Comparison of ENCODE assay signal across 8 cellular contexts in the genomic region with DNA sequence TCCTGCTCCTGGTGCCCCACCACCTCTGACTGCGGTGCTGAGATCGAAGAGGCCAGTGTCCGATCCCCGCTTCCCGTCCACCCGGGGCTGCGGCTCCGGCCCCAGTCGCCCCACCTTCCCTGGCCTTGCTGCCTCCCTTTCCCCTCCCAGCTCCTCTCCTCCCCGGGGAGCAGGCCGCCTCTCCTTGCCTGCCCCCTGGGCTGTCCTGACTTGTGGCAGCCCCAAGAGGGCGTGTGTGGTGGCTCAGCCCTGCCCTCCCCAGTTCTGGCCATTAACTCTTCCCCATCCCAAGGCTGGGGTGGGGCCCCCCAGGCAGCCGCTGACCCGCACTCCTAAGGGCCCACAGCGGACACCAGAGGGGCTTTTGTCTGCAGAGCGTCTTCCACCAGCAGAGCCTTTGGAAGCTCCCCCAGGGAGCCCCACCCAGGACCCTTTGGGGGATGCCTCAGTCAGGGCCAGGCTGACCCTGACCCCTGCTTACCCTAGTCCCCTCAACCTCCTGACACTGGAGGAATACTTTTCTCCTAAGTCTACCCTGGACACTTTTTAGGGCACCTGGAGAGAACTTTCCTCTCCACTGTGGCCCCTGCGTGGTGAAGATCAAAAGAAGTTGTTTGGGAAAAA. TPM values are rescaled to one million over a fixed set of nuclear protein-coding genes. Genes with fewer than 3 reads are reported as not detected.
DNase-seq lines count a peak whose midpoint lies in the region; ATAC-seq and TF ChIP-seq lines count a peak whose summit lies in the region.

No MANE protein-coding gene starts in this region.

- intact Hi-C loops in Panc1 (cut with micrococcal nuclease; ENCODE audit: unreplicated experiment), result no loop called here
- intact Hi-C loops in lower lobe of right lung (cut with DNase I), result no loop called here
- intact Hi-C loops in uterus (cut with DNase I; ENCODE audit: low total_unique reads), result no loop called here

- BruUV-seq in Panc1 (replicated peaks; lab: Mats Ljungman, UMichigan), result no TSS peak

- H3K27ac Mint-ChIP-seq in chondrocyte (ENCODE audit: unreplicated experiment), result no peak overlapping the region

- DNase-seq in activated gamma-delta T cell treated with Interleukin-2 at 50 U/mL for 16 hours (peak; percentile 16), activated gamma-delta T cell (lab: John Stamatoyannopoulos, UW) (no peak), Panc1 (ENCODE audit: low read depth, low spot score) (no peak), chondrocyte (ENCODE audit: low spot score) (no peak), lower lobe of right lung (peak; percentile 59), uterus (no peak), T-helper 9 cell (no peak)

- H3K27me3 Mint-ChIP-seq in chondrocyte (ENCODE audit: low read depth), result peaks cover 72% of the 10 kb centered on the region

- H3K4me3 Mint-ChIP-seq in chondrocyte (ENCODE audit: unreplicated experiment), result peak overlapping the region; percentile 67

- H3K9me3 ChIP-seq in Panc1 (ENCODE audit: control insufficient read depth, insufficient read depth, low read depth, low read length) (no peaks in the 10 kb centered on the region), lower lobe of right lung (no peaks in the 10 kb centered on the region), uterus (no peaks in the 10 kb centered on the region)

- H3K27me3 ChIP-seq in Panc1 (ENCODE audit: control insufficient read depth, insufficient read depth, low read length) (peaks cover 15% of the 10 kb centered on the region), lower lobe of right lung (ENCODE audit: low read depth) (peaks cover 8% of the 10 kb centered on the region), uterus (no peaks in the 10 kb centered on the region)

- in situ Hi-C loops in Panc1 (cut with HindIII; ENCODE audit: low pct_unique_long_range_greater_than_20kb, low sequenced_read_pairs), result no loop called here

- TF ChIP-seq POLR2A in uterus (IDR thresholded peaks at IDR 0.05), result no peak

- ATAC-seq in HG02759 (IDR thresholded peaks at IDR 0.05; ENCODE audit: unreplicated experiment) (peak; percentile 60), Panc1 (peak; percentile 86), lower lobe of right lung (peak; percentile 84 to 85)

- no peaks in the 10 kb centered on the region for H3K36me3 Mint-ChIP-seq in chondrocyte (ENCODE audit: low read depth)

- H3K36me3 ChIP-seq in Panc1 (ENCODE audit: control insufficient read depth, insufficient read depth, low read length), result no peaks in the 10 kb centered on the region
- H3K36me3 ChIP-seq in lower lobe of right lung, result no peaks in the 10 kb centered on the region
- H3K36me3 ChIP-seq in uterus, result no peaks in the 10 kb centered on the region

- POLR2A ChIA-PET in Panc1 (lab: Charles Lee), result no interaction called here

- H3K9me3 Mint-ChIP-seq in chondrocyte (ENCODE audit: low read depth), result no peaks in the 10 kb centered on the region

- peaks cover 10% of the 10 kb centered on the region for H3K4me1 Mint-ChIP-seq in chondrocyte (ENCODE audit: low read depth)

- H3K4me1 ChIP-seq in Panc1 (ENCODE audit: control insufficient read depth, insufficient read depth, low read length), result no peaks in the 10 kb centered on the region; the same call in 1 of the 2 replicates
- H3K4me1 ChIP-seq in lower lobe of right lung, result peaks cover 21% of the 10 kb centered on the region
- H3K4me1 ChIP-seq in uterus, result peaks cover 0 to 5% of the 10 kb centered on the region in 2 donors

- peak; percentile 79 for TF ChIP-seq CTCF in Panc1 (IDR thresholded peaks at IDR 0.05)
- peak; percentile 63 for TF ChIP-seq CTCF in chondrocyte (IDR thresholded peaks at IDR 0.05)
- peak; percentile 62 for TF ChIP-seq CTCF in lower lobe of right lung (IDR thresholded peaks at IDR 0.05)
- TF ChIP-seq CTCF in uterus (IDR thresholded peaks at IDR 0.05), result peak in 2 of 4 experiments; percentile 29 to 37

- peak overlapping the region; percentile 34 to 39 for H3K4me3 ChIP-seq in Panc1 (ENCODE audit: low read depth in 2 of 2, low read length in 2 of 2)
- peak overlapping the region; percentile 60 for H3K4me3 ChIP-seq in lower lobe of right lung
- H3K4me3 ChIP-seq in uterus, result peak overlapping the region; percentile 12 to 43

- H3K27ac ChIP-seq in Panc1 (ENCODE audit: low read length) (no peak overlapping the region), lower lobe of right lung (peak overlapping the region; percentile 49), uterus (no peak overlapping the region)

- CTCF ChIA-PET in Panc1 (lab: Charles Lee), result interaction anchor here (0.6 to 1.2 kb wide), 6 partner anchors 12 to 131 kb away, joined by 3 to 7 read pairs (median 4); no protein-coding TSS in a partner anchor

RNA-seq across cellular contexts. Expression of a gene that starts 16.7 kb away (rescaled TPM):
- total RNA-seq in Panc1 (2021; ENCODE audit: unreplicated experiment) (0.90 TPM), chondrocyte (0.31 to 0.57 TPM in 2 of 3 replicates, not detected in the other), lower lobe of right lung (4.8 TPM), uterus (1 to 10 TPM in 1 of 4 donors, not detected in 3; 1.7 TPM)
- 0.87 TPM for polyA plus RNA-seq in Panc1 (2012; ENCODE audit: insufficient read length)

RNA-seq across cellular contexts. Expression of a gene that starts 38.5 kb away (rescaled TPM):
- total RNA-seq in Panc1 (2021; ENCODE audit: unreplicated experiment) (2.0 TPM), chondrocyte (5.2 to 5.6 TPM (median 5.3 TPM) in 3 replicates), lower lobe of right lung (13.2 TPM), uterus (10 to 100 TPM; 13.1 to 48.4 (median 22.5) TPM)
- 2.9 TPM for polyA plus RNA-seq in Panc1 (2012; ENCODE audit: insufficient read length)

RNA-seq across cellular contexts. Expression of a gene that starts 50.1 kb away (rescaled TPM):
- 8.6 TPM for total RNA-seq in Panc1 (2021; ENCODE audit: unreplicated experiment)
- 7.3 TPM for polyA plus RNA-seq in Panc1 (2012; ENCODE audit: insufficient read length)
- total RNA-seq in chondrocyte, result 10.8 to 12.6 TPM (median 12.4 TPM) in 3 replicates
- 102 TPM for total RNA-seq in lower lobe of right lung
- total RNA-seq in uterus, result 100 to 1,000 TPM in 2 of 4 donors, 10 to 100 TPM in 2; 44.1 to 333 (median 102) TPM

RNA-seq across cellular contexts. Expression of a gene that starts 53.6 kb away (rescaled TPM):
- 152 TPM for total RNA-seq in Panc1 (2021; ENCODE audit: unreplicated experiment)
- polyA plus RNA-seq in Panc1 (2012; ENCODE audit: insufficient read length), result 107 TPM
- 37.5 to 61.6 TPM (median 43.2 TPM) in 3 replicates for total RNA-seq in chondrocyte
- total RNA-seq in lower lobe of right lung, result 35.3 TPM
- 10 to 100 TPM in 3 of 4 donors, 1 to 10 TPM in 1; 7.7 to 47.4 (median 19.6) TPM for total RNA-seq in uterus

Comparison
In these comparisons a context has a peak if more than half of its experiments do, and no peak if none do; other contexts are left out.
1. DNase-seq: peak in activated gamma-delta T cell treated with Interleukin-2 at 50 U/mL for 16 hours (single experiment) and lower lobe of right lung (single experiment); none in activated gamma-delta T cell (single experiment), Panc1 (single experiment), chondrocyte (single experiment), uterus (0 of 2) and T-helper 9 cell (single experiment).
2. Peak in every context shown above with its lines, with median percentiles within 50 percentile points of each other: ATAC-seq and H3K4me3 ChIP-seq.